Comparison of ENCODE assay signal across 1 cellular context in genomic region chr1:205600085-205600484, GRCh38.
TF ChIP-seq lines count a peak whose summit lies in the region.

No MANE protein-coding gene starts in this region.

TF ChIP-seq in IMR-90, 13 proteins besides CTCF, POLR2A, EP300 and RAD21:
- TF ChIP-seq RCOR1 (IDR thresholded peaks at IDR 0.05; ENCODE audit: insufficient replicate concordance, low read length) (no peak), SMC3 (IDR thresholded peaks at IDR 0.05; ENCODE audit: low read depth, low read length) (peak; percentile 15; the same call in 1 of the 2 replicates), NFE2L2 (IDR thresholded peaks at IDR 0.05; ENCODE audit: low read depth, low read length) (no peak), BHLHE40 (IDR thresholded peaks at IDR 0.05; ENCODE audit: low read depth, low read length) (no peak), ELK1 (IDR thresholded peaks at IDR 0.05; ENCODE audit: borderline replicate concordance, low read depth, low read length) (no peak), CHD1 (IDR thresholded peaks at IDR 0.05; ENCODE audit: low read depth, low read length) (no peak), CEBPB (IDR thresholded peaks at IDR 0.05; ENCODE audit: low read depth, low read length) (no peak)
